In the genomic region with DNA sequence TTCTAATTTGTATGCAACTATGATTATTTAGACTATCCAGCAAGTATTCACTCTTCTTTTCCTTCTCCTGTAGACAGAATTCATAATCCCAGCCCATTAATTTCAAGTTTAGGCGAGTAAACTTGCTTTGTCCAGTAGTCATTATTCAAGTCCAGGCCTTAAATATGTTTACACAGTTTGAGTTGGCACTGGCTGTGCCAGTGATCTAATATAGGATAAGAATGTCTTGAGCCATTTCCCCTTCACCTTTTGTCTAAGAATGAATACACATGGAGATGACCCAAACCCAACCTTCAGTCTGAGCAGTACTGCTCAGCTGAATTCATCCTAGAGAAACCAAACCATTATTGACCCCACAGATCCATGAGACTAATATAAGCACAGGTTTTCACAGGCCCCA, we compare ENCODE assay signal across 19 cellular contexts.
"Had no signal": no experiment of that assay in that cellular context is flagged by ENCODE, and none has a peak within 500 bp of the region (broad histone marks: within the 10 kb centered on the region; RNA-seq: fewer than 3 reads in every experiment).

No MANE protein-coding gene starts in this region.

- DNase-seq: IMR-90; Karpas-422; KG1; MM.1S; NCI-H1417 treated with DMSO at 0.1 percent for 48 hours; NCI-H1694 treated with DMSO at 0.1 percent for 48 hours; NCI-H1930; NCI-H2107; NCI-H2227 treated with DMSO at 0.1 percent for 48 hours; NCI-H526 treated with DMSO at 0.1 percent for 48 hours; NK-92 treated with Interleukin-12 subunit alpha and Interleukin-12 subunit beta, amount 100 ng/mL, for 24 hours; PC-3; Right ventricle myocardium superior; SIG-M5; T-helper 2 cell had no signal

- H3K4me3 ChIP-seq: SJSA1, SK-N-MC had no signal

- ATAC-seq: HepG2, Panc1, PC-3 had no signal
